In the genomic region with DNA sequence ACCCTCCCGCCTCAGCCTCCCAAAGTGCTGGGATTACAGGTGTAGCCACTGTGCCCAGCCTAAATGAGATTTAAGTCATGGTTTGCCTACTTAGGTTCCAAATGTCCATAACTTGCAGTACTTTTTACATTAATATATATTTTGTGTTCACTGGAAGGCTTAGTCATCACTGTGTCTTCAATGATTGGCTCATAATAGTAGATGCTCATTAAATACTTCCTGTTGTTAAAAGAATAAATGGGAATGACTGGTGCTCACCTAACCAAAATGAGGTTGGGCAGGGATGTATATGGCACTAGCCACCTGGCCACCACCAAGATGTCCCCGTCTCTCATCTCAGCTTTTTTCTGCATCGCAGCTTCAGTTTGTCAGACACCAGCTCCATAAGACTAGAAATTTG, we compare ENCODE assay signal across 2 cellular contexts.
TF ChIP-seq lines count a peak whose summit lies in the region.

No MANE protein-coding gene starts in this region.

TF ChIP-seq in HEK293, 187 proteins besides CTCF, POLR2A, EP300 and RAD21:
- no peak for TF ChIP-seq ZNF239 (tag by site-specific recombination; IDR thresholded peaks at IDR 0.05)
- no peak for TF ChIP-seq ZNF366 (tag by site-specific recombination; conservative IDR thresholded peaks at IDR 0.05)
- TF ChIP-seq ZNF664 (tag by site-specific recombination; IDR thresholded peaks at IDR 0.05): peak; percentile 65

TF ChIP-seq in K562, 482 proteins besides CTCF, POLR2A, EP300 and RAD21:
- TF ChIP-seq MCM2 (IDR thresholded peaks at IDR 0.05; ENCODE audit: low read depth) (no peak), ZNF217 (CRISPR knock-in tag; IDR thresholded peaks at IDR 0.05) (no peak), ETV1 (tag; conservative IDR thresholded peaks at IDR 0.05; ENCODE audit: low read depth) (peak; percentile 53), ZNF717 (CRISPR knock-in tag; IDR thresholded peaks at IDR 0.05) (no peak), GTF2E2 (tag; IDR thresholded peaks at IDR 0.05) (no peak)
- TF ChIP-seq, protein P1, sequence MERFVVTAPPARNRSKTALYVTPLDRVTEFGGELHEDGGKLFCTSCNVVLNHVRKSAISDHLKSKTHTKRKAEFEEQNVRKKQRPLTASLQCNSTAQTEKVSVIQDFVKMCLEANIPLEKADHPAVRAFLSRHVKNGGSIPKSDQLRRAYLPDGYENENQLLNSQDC (CRISPR knock-in tag; IDR thresholded peaks at IDR 0.05): no peak
